22 cellular contexts compared by ENCODE assay signal in the genomic region with DNA sequence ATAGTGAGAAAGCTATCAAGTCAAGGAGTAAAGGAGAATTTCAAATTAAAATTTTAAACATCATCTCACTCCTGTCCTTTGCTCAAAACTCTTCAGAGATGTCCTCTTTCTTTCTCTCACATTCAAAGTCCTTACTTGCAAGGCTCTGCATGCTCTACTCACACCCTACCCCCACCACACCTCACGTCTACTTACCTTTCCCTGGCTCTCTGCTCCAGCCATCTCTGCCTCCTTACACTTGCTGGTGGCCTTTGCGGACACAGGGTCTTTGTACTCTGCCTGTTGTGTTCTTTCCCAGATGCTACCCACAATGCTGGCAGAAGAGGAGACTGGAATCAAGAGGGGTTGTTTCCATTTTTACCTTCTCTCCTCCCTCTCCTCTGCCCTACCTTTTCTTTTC.
A peak's percentile ranks its signal among the peaks of the same experiment; 100 is the strongest.
DNase-seq lines count a peak whose midpoint lies in the region; ATAC-seq, FAIRE-seq and TF ChIP-seq lines count a peak whose summit lies in the region.
"Had no signal": no experiment of that assay in that cellular context is flagged by ENCODE, and none has a peak within 500 bp of the region (broad histone marks: within the 10 kb centered on the region; RNA-seq: fewer than 3 reads in every experiment).

No MANE protein-coding gene starts in this region.

- no peaks in the 10 kb centered on the region for H3K79me1 ChIP-seq in H9 (ENCODE audit: insufficient read depth, low read depth, low read length, poor library complexity, severe bottlenecking)

- H3K27ac ChIP-seq in H9 (ENCODE audit: insufficient read length, low read depth, low read length): no peak overlapping the region
- no peak overlapping the region for H3K27ac ChIP-seq in endodermal cell (ENCODE audit: low read depth, low read length)
- H3K27ac ChIP-seq: A549 had no signal

- H3K4ac ChIP-seq in H9 (ENCODE audit: low read depth, low read length): no peak overlapping the region

- H3K27ac Mint-ChIP-seq in H9: peak overlapping the region in 2 of 3 experiments; percentile 32 to 76; a peak in 4 of 7 replicates
- H3K27ac Mint-ChIP-seq in WTC11: no peak overlapping the region
- H3K27ac Mint-ChIP-seq in endodermal cell: no peak overlapping the region
- no peak overlapping the region for H3K27ac Mint-ChIP-seq in activated naive CD4-positive, alpha-beta T cell treated with anti-CD3 and anti-CD28 coated beads, Interleukin-2, amount 50 U/mL, for 72 hours
- H3K27ac Mint-ChIP-seq: CD4-positive, alpha-beta memory T cell; HFFc6 had no signal

- H3K56ac ChIP-seq in H9 (ENCODE audit: insufficient read length, low read depth, low read length): no peak overlapping the region

- no peak overlapping the region for H2BK12ac ChIP-seq in H9 (ENCODE audit: insufficient read length, low read depth, low read length)

- H3T11ph ChIP-seq in H9 (ENCODE audit: low read length): no peak overlapping the region

- H3K4me3 Mint-ChIP-seq in H9 (no peak overlapping the region), WTC11 (no peak overlapping the region), endodermal cell (no peak overlapping the region)
- H3K4me3 Mint-ChIP-seq: CD4-positive, alpha-beta memory T cell; HFFc6 had no signal

- H3K9me3 ChIP-seq in H9 (ENCODE audit: control insufficient read depth, low read depth, low read length): no peaks in the 10 kb centered on the region
- H3K9me3 ChIP-seq in endodermal cell (ENCODE audit: control insufficient read depth, low read length): peaks cover 19% of the 10 kb centered on the region
- H3K9me3 ChIP-seq: A549, HAP-1 had no signal

- no peak overlapping the region for H2BK5ac ChIP-seq in H9 (ENCODE audit: insufficient read length, low read length)

- peak; percentile 88 for ATAC-seq in WTC11
- ATAC-seq in activated naive CD4-positive, alpha-beta T cell treated with anti-CD3 and anti-CD28 coated beads, Interleukin-2, amount 50 U/mL, for 72 hours: no peak
- ATAC-seq: A549 had no signal

- no peak overlapping the region for H3K14ac ChIP-seq in H9 (ENCODE audit: insufficient read depth, low read length)

- H3K4me1 Mint-ChIP-seq in H9 (peaks cover 11% of the 10 kb centered on the region in 2 experiments), WTC11 (peaks cover 12% of the 10 kb centered on the region), endodermal cell (peaks cover 11% of the 10 kb centered on the region)
- H3K4me1 Mint-ChIP-seq: CD4-positive, alpha-beta memory T cell had no signal

- no peak overlapping the region for H4K8ac ChIP-seq in H9 (replicated peaks; ENCODE audit: insufficient read length, low read depth, low read length)

- no peaks in the 10 kb centered on the region for H3K23me2 ChIP-seq in H9 (ENCODE audit: insufficient read length, low read depth, low read length, poor library complexity, severe bottlenecking)

- H2BK120ac ChIP-seq in H9 (ENCODE audit: low read depth, low read length, poor library complexity, severe bottlenecking): no peak overlapping the region

- H3K23ac ChIP-seq in H9 (ENCODE audit: insufficient read length, low read depth, low read length): no peak overlapping the region

- no peak overlapping the region for H4K5ac ChIP-seq in H9 (ENCODE audit: insufficient read length, low read depth, low read length)

- H3K4me1 ChIP-seq in H9 (ENCODE audit: insufficient read depth, low read length): no peaks in the 10 kb centered on the region
- H3K4me1 ChIP-seq in endodermal cell (ENCODE audit: control insufficient read depth, insufficient read depth, low read length): no peaks in the 10 kb centered on the region
- H3K4me1 ChIP-seq: A549, HAP-1 had no signal

- DNase-seq in GM12892 (ENCODE audit: insufficient read length) (no peak), H9 (no peak), WTC11 (ENCODE audit: low spot score) (no peak), endodermal cell (peak; percentile 57), pons (ENCODE audit: low spot score) (no peak), NCI-H2227 (lab: John Stamatoyannopoulos, UW; ENCODE audit: unreplicated experiment) (no peak), NCI-H82 treated with DMSO at 0.1 percent for 48 hours (lab: John Stamatoyannopoulos, UW; ENCODE audit: unreplicated experiment) (no peak)
- DNase-seq in activated naive CD4-positive, alpha-beta T cell treated with anti-CD3 and anti-CD28 coated beads, Interleukin-2, amount 50 U/mL, for 72 hours (ENCODE audit: low spot score in 2 of 2): no peak
- DNase-seq: 8988T; ACHN; AML-193; C1 segment of cervical spinal cord; Calu3; CD4-positive, alpha-beta memory T cell; COR-L47; DMS53; DMS79 treated with DMSO at 0.1 percent for 48 hours; HFFc6 had no signal

- H3K27me3 ChIP-seq in H9 (ENCODE audit: insufficient read depth, low read length) (no peaks in the 10 kb centered on the region), endodermal cell (ENCODE audit: control insufficient read depth, insufficient read depth, low read length, poor library complexity, severe bottlenecking) (no peaks in the 10 kb centered on the region)

- no peak overlapping the region for H2BK15ac ChIP-seq in H9 (ENCODE audit: low read depth, low read length)

- H3K27me3 Mint-ChIP-seq in H9 (ENCODE audit: low read depth) (no peaks in the 10 kb centered on the region), WTC11 (ENCODE audit: low read depth) (no peaks in the 10 kb centered on the region; the same call in 1 of the 2 replicates), endodermal cell (ENCODE audit: insufficient read depth) (no peaks in the 10 kb centered on the region)

- no peaks in the 10 kb centered on the region for H3K36me3 ChIP-seq in endodermal cell (ENCODE audit: control insufficient read depth, insufficient read depth, low read length)
- H3K36me3 ChIP-seq: HAP-1 had no signal

- H2BK20ac ChIP-seq in H9 (ENCODE audit: low read depth, low read length, poor library complexity, severe bottlenecking): no peak overlapping the region

- H3K4me2 ChIP-seq in H9 (ENCODE audit: insufficient read depth, insufficient read length, low read length): no peak overlapping the region
- H3K4me2 ChIP-seq: A549 had no signal

- peak overlapping the region; percentile 66 for H2AFZ ChIP-seq in H9 (ENCODE audit: low read length)

- POLR2A ChIA-PET in WTC11 (lab: Charles Lee): no interaction called here

- H3K9me3 Mint-ChIP-seq in H9 (peaks cover 3 to 7% of the 10 kb centered on the region in 2 experiments), WTC11 (peaks cover 24% of the 10 kb centered on the region), endodermal cell (peaks cover 11% of the 10 kb centered on the region)
- H3K9me3 Mint-ChIP-seq in activated naive CD4-positive, alpha-beta T cell treated with anti-CD3 and anti-CD28 coated beads, Interleukin-2, amount 50 U/mL, for 72 hours: peaks cover 4 to 11% of the 10 kb centered on the region in 2 donors

- no peak for TF ChIP-seq CTCF in H9 (conservative IDR thresholded peaks at IDR 0.05)
- TF ChIP-seq CTCF in WTC11 (IDR thresholded peaks at IDR 0.05): no peak
- no peak for TF ChIP-seq CTCF in endodermal cell (conservative IDR thresholded peaks at IDR 0.05)

- no peaks in the 10 kb centered on the region for H4K20me1 ChIP-seq in H9 (ENCODE audit: control insufficient read depth, insufficient read depth, insufficient read length)

- no peak overlapping the region for H4K91ac ChIP-seq in H9 (ENCODE audit: insufficient read length, low read depth, low read length)

- H3K18ac ChIP-seq in H9 (ENCODE audit: insufficient read length, low read depth, low read length): no peak overlapping the region

- H3K4me3 ChIP-seq in endodermal cell (ENCODE audit: low read length): no peak overlapping the region
- H3K4me3 ChIP-seq: A549, HAP-1 had no signal

- WGBS in H9 (ENCODE audit: extremely low coverage, insufficient read length, low lambda C conversion rate): no CpG with 5 or more reads among the region's 2 CpGs
- WGBS in endodermal cell (ENCODE audit: insufficient coverage in 1 of 2, insufficient read length in 1 of 2), 2 experiments: 75% methylated on average over 2 of the region's 2 CpGs; no CpG with 5 or more reads in 1 of the 2 experiments

- H3K9ac ChIP-seq in H9 (ENCODE audit: extremely low read depth, insufficient read length, low read length) (no peak overlapping the region), endodermal cell (ENCODE audit: extremely low read depth, low read length, poor library complexity, severe bottlenecking) (no peak overlapping the region)

- H2AK5ac ChIP-seq in H9 (ENCODE audit: insufficient read length, low read length): no peak overlapping the region

- FAIRE-seq in GM12892 (lab: Jason Lieb, UNC): peak; percentile 64
- FAIRE-seq: A549, G401.6, GM18507 had no signal

- TF ChIP-seq POLR2A in GM12892 (IDR thresholded peaks at IDR 0.05; ENCODE audit: low read depth, low read length): no peak

- CTCF ChIA-PET in WTC11 (lab: Charles Lee): interaction anchor here (0.7 kb wide), 1 partner anchor 9 kb away, joined by 3 read pairs; no protein-coding TSS in a partner anchor

- H3K36me3 Mint-ChIP-seq in H9 (ENCODE audit: insufficient read depth in 1 of 3, low read depth in 3 of 3) (peaks cover 0 to 8% (median 3%) of the 10 kb centered on the region in 3 experiments; a peak in 2 of 7 replicates), WTC11 (peaks cover 6% of the 10 kb centered on the region), endodermal cell (ENCODE audit: low read depth) (no peaks in the 10 kb centered on the region)
- H3K36me3 Mint-ChIP-seq in activated naive CD4-positive, alpha-beta T cell treated with anti-CD3 and anti-CD28 coated beads, Interleukin-2, amount 50 U/mL, for 72 hours: no peaks in the 10 kb centered on the region
- H3K36me3 Mint-ChIP-seq: CD4-positive, alpha-beta memory T cell had no signal

- no peaks in the 10 kb centered on the region for H3K79me2 ChIP-seq in H9 (ENCODE audit: insufficient read depth, low read length)

TF ChIP-seq in WTC11, 78 proteins besides CTCF, POLR2A, EP300 and RAD21 (continues in another document):
- TF ChIP-seq TCF7 (CRISPR knock-in tag; IDR thresholded peaks at IDR 0.05; ENCODE audit: low read depth) (no peak), MYBL2 (CRISPR knock-in tag; IDR thresholded peaks at IDR 0.05) (no peak), ETV6 (CRISPR knock-in tag; IDR thresholded peaks at IDR 0.05) (no peak), GABPB1 (CRISPR knock-in tag; IDR thresholded peaks at IDR 0.05) (no peak)
- TF ChIP-seq, protein P1, sequence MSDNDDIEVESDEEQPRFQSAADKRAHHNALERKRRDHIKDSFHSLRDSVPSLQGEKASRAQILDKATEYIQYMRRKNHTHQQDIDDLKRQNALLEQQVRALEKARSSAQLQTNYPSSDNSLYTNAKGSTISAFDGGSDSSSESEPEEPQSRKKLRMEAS (CRISPR knock-in tag; IDR thresholded peaks at IDR 0.05): no peak

Comparison
In these comparisons a context has a peak if more than half of its experiments do, and no peak if none do; other contexts are left out.
1. H3K27ac Mint-ChIP-seq: peak in H9 (2 of 3); none in WTC11 (single experiment), endodermal cell (single experiment) and activated naive CD4-positive, alpha-beta T cell treated with anti-CD3 and anti-CD28 coated beads, Interleukin-2, amount 50 U/mL, for 72 hours (0 of 2).